ENCODE assay signal across 8 cellular contexts in the genomic region with DNA sequence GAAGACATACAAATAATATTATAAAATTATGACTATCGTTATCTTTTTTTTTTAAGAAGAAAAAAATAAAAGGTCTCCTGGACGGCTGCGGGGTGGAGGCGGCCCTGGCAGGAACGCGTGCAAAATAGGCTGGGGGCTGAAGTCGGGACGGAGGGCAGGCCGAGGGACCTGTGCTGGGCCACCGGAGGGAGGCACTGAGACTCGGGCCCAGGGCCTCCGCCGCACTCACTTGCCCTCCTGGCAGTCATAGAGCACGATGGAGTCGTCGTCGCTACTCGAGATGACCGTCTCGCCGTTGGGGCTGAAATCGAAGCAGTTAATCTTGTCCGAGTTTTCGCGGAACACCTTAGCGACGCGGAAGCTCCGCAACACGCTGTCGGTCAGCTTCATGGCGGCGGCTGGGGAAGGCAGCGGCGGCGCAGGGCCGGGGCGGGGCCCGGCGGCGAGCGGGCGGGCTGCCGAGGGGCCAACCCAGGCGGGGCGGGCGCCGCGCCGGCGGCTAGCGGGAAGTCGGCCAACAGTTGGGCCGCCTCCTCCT. TPM values are rescaled to one million over a fixed set of nuclear protein-coding genes. Genes with fewer than 3 reads are reported as not detected.
DNase-seq lines count a peak whose midpoint lies in the region; ATAC-seq, FAIRE-seq and TF ChIP-seq lines count a peak whose summit lies in the region.

No MANE protein-coding gene starts in this region.

- H4K20me1 ChIP-seq in H1 (replicated peaks in 1 of 2; ENCODE audit: control insufficient read depth in 1 of 2, insufficient read depth in 2 of 2, low read length in 2 of 2) = peaks cover 11 to 12% of the 10 kb centered on the region in 2 experiments

- FAIRE-seq in HTR-8/SVneo (lab: Jason Lieb, UNC) (no peak), H1 (lab: Jason Lieb, UNC) (no peak)

- H2AK5ac ChIP-seq in H1 (ENCODE audit: low read depth, low read length) = 0 out of 2 replicates have a peak overlapping the region, but pooled peaks have one; percentile 82

- peak overlapping the region; percentile 100 for H4K8ac ChIP-seq in H1 (ENCODE audit: extremely low read depth, insufficient read depth, low read length)

- 0 out of 2 replicates have a peak overlapping the region, but pooled peaks have one; percentile 90 for H2AFZ ChIP-seq in H1 (ENCODE audit: low read length)

- peaks cover 0 to 5% (median under 1%) of the 10 kb centered on the region in 4 experiments; a peak in 2 of 8 replicates for H3K36me3 ChIP-seq in H1 (ENCODE audit: control insufficient read depth in 2 of 4, insufficient read depth in 4 of 4, low read length in 3 of 4)
- H3K36me3 ChIP-seq in mucosa of rectum (ENCODE audit: control insufficient read depth in 2 of 2, insufficient read depth in 2 of 2, low read length in 2 of 2) = peaks cover 0 to 10% of the 10 kb centered on the region in 2 donors
- H3K36me3 ChIP-seq in stomach = peaks cover 7 to 24% (median 15%) of the 10 kb centered on the region in 4 donors

- TF ChIP-seq POLR2A in H1 (IDR thresholded peaks at IDR 0.05; ENCODE audit: control extremely low read depth in 1 of 2, low read depth in 2 of 2, low read length in 2 of 2) (peak in 1 of 2 experiments; percentile 78; a peak in 2 of 3 replicates), stomach (IDR thresholded peaks at IDR 0.05) (no peak)

- H3K79me2 ChIP-seq in H1 (ENCODE audit: control insufficient read depth in 1 of 2, insufficient read depth in 2 of 2, low read length in 2 of 2) = peaks cover 37 to 51% of the 10 kb centered on the region in 2 experiments

- CTCF ChIA-PET in H1 (lab: Charles Lee; ENCODE audit: partially characterized antibody) = interaction anchor here (0.5 to 6.1 kb wide), 18 partner anchors 10 to 270 kb away, joined by 3 to 34 read pairs (median 4); a partner anchor contains a TSS

- H3K27ac ChIP-seq in H1 (ENCODE audit: low read depth, low read length) (peak overlapping the region; percentile 98), mucosa of rectum (ENCODE audit: low read depth in 2 of 2, low read length in 2 of 2) (peak overlapping the region; percentile 99), stomach (peak overlapping the region; percentile 97 to 99 (median 98))

- H2BK5ac ChIP-seq in H1 (ENCODE audit: low read depth, low read length) = peak overlapping the region; percentile 98

- H4K5ac ChIP-seq in H1 (ENCODE audit: insufficient read length, low read depth, low read length) = peak overlapping the region; percentile 97

- H3K56ac ChIP-seq in H1 (replicated peaks; ENCODE audit: insufficient read length, low read depth, low read length) = peak overlapping the region; percentile 79

- H3K18ac ChIP-seq in H1 (ENCODE audit: extremely low read depth, low read length) = peak overlapping the region; percentile 97

- H3K4me1 ChIP-seq in H1 (replicated peaks in 1 of 4; ENCODE audit: control insufficient read depth in 3 of 4, insufficient read depth in 4 of 4, low read length in 3 of 4) (peaks cover 0 to 3% (median under 1%) of the 10 kb centered on the region in 4 experiments; a peak in 3 of 7 replicates), mucosa of rectum (ENCODE audit: control insufficient read depth in 2 of 2, insufficient read depth in 2 of 2, low read length in 2 of 2) (peaks cover 14 to 24% of the 10 kb centered on the region in 2 donors), stomach (peaks cover 41 to 73% (median 59%) of the 10 kb centered on the region in 4 donors)

- intact Hi-C loops in stomach (cut with DNase I; ENCODE audit: low total_unique reads) = no loop called here

- no peak; a peak in 1 of 4 replicates for TF ChIP-seq RAD21 in H1 (IDR thresholded peaks at IDR 0.05 in 1 of 2, conservative IDR thresholded peaks at IDR 0.05 in 1 of 2; ENCODE audit: low read depth in 2 of 2, low read length in 2 of 2)

- no peak overlapping the region for H2BK20ac ChIP-seq in H1 (ENCODE audit: low read length)

- H3K23me2 ChIP-seq in H1 (ENCODE audit: low read depth, low read length) = peaks cover 10% of the 10 kb centered on the region

- no peak overlapping the region; the same call in 1 of the 2 replicates for H2BK15ac ChIP-seq in H1 (ENCODE audit: low read length)

- TF ChIP-seq EP300 in H1 (IDR thresholded peaks at IDR 0.05; ENCODE audit: borderline replicate concordance in 1 of 2, low read depth in 2 of 2, low read length in 2 of 2) = no peak
- TF ChIP-seq EP300 in stomach (IDR thresholded peaks at IDR 0.05) = no peak

- no peak overlapping the region for H3K14ac ChIP-seq in H1 (ENCODE audit: insufficient read length)

- H4K91ac ChIP-seq in H1 (replicated peaks; ENCODE audit: insufficient read length, low read length) = peak overlapping the region; percentile 94

- H3K9ac ChIP-seq in H1 (replicated peaks in 1 of 4; ENCODE audit: extremely low read depth in 1 of 4, low read depth in 3 of 4, low read length in 3 of 4) (peak overlapping the region; percentile 98 to 99 (median 98)), mucosa of rectum (ENCODE audit: low read depth in 1 of 2, low read length in 2 of 2) (peak overlapping the region; percentile 98 to 99)

- H3K4me3 ChIP-seq in GM12864 (ENCODE audit: low read depth, low read length) (peak overlapping the region; percentile 87), WI38 (ENCODE audit: low read depth, low read length) (peak overlapping the region; percentile 91), H1 (ENCODE audit: extremely low read depth in 1 of 4, insufficient read depth in 2 of 4, low read depth in 3 of 4, low read length in 4 of 4) (peak overlapping the region; percentile 94 to 99 (median 97)), mucosa of rectum (ENCODE audit: low read length in 2 of 2) (peak overlapping the region; percentile 96 to 97), stomach (peak overlapping the region; percentile 69 to 93 (median 82))

- H3K79me1 ChIP-seq in H1 (ENCODE audit: low read depth, low read length) = no peaks in the 10 kb centered on the region; the same call in 1 of the 2 replicates

- H2BK120ac ChIP-seq in H1 (replicated peaks; ENCODE audit: low read depth, low read length) = no peak overlapping the region

- no peak overlapping the region for H3K4ac ChIP-seq in H1 (replicated peaks; ENCODE audit: insufficient read length, low read depth, low read length)

- H3K27me3 ChIP-seq in H1 (replicated peaks in 1 of 4; ENCODE audit: control insufficient read depth in 3 of 4, extremely low read depth in 1 of 4, insufficient read depth in 3 of 4, low read length in 3 of 4) (no peaks in the 10 kb centered on the region), mucosa of rectum (ENCODE audit: control insufficient read depth in 2 of 2, insufficient read depth in 2 of 2, low read length in 2 of 2) (no peaks in the 10 kb centered on the region), stomach (no peaks in the 10 kb centered on the region)

- H3K4me2 ChIP-seq in H1 (ENCODE audit: insufficient read depth in 1 of 2, low read depth in 2 of 2, low read length in 2 of 2) = peak overlapping the region; percentile 84 to 90

- H3K9me3 ChIP-seq in H1 (ENCODE audit: insufficient read depth in 2 of 2, low read depth in 1 of 2, low read length in 1 of 2) = no peaks in the 10 kb centered on the region
- no peaks in the 10 kb centered on the region for H3K9me3 ChIP-seq in mucosa of rectum (ENCODE audit: control insufficient read depth in 2 of 2, low read length in 2 of 2)
- no peaks in the 10 kb centered on the region for H3K9me3 ChIP-seq in stomach

- POLR2A ChIA-PET in H1 (lab: Charles Lee; ENCODE audit: partially characterized antibody) = interaction anchor here (0.7 to 5.1 kb wide), 38 partner anchors 11 to 437 kb away, joined by 3 to 76 read pairs (median 4); a partner anchor contains a TSS

- WGBS in H1 (ENCODE audit: extremely low coverage in 1 of 2, insufficient coverage in 1 of 2, insufficient read length in 1 of 2, insufficient replicate concordance in 2 of 2, low coverage in 1 of 2, low lambda C conversion rate in 2 of 2, missing lambda C conversion rate in 1 of 2), 2 experiments = 2% methylated on average over 23 of the region's 54 CpGs; no CpG with 5 or more reads in 1 of the 2 experiments
- WGBS in stomach, 5 donors = 0% methylated on average over 34 to 54 of the region's 54 CpGs

- ATAC-seq in GM21526 (IDR thresholded peaks at IDR 0.05; ENCODE audit: low FRiP score, unreplicated experiment) = peak; percentile 56

- DNase-seq in GM12864 (ENCODE audit: low read depth) (no peak), HTR-8/SVneo (ENCODE audit: insufficient read length, low spot score) (peak; percentile 51), H1 (ENCODE audit: low read depth in 1 of 2, low spot score in 2 of 2) (peak in 1 of 2 experiments; percentile 86), stomach (no peak), kidney tubule cell (ENCODE audit: low spot score) (no peak)

- H2BK12ac ChIP-seq in H1 (ENCODE audit: low read depth, low read length) = peak overlapping the region; percentile 92

- H3K23ac ChIP-seq in H1 (ENCODE audit: insufficient read length) = no peak overlapping the region

- peak; percentile 42 for TF ChIP-seq CTCF in GM12864 (IDR thresholded peaks at IDR 0.05; ENCODE audit: low read depth, low read length, missing control alignments)
- TF ChIP-seq CTCF in WI38 (IDR thresholded peaks at IDR 0.05; ENCODE audit: low read depth, low read length) = peak; percentile 30; the same call in 1 of the 2 replicates
- peak in 2 of 3 experiments; percentile 34 to 52; a peak in 3 of 4 replicates for TF ChIP-seq CTCF in H1 (IDR thresholded peaks at IDR 0.05; ENCODE audit: control extremely low read depth in 1 of 3, insufficient read depth in 1 of 3, low read depth in 1 of 3, low read length in 3 of 3)
- peak in 4 of 7 experiments; percentile 11 to 31 (median 24) for TF ChIP-seq CTCF in stomach (IDR thresholded peaks at IDR 0.05)

RNA-seq across cellular contexts. Expression of a gene that starts 0.4 kb away (rescaled TPM):
- total RNA-seq in H1 (2021; fragmentation: NEBNext Ultra II Directional; extraction: Animal tissue kit (Norgen Biotek cat#: 25700)) = 77.2 and 82.7 TPM in 2 replicates
- polyA plus RNA-seq in H1 (2011; rRNA removed) (25.8 and 33.5 TPM in 2 replicates), stomach (10 to 100 TPM; 20.6 to 28.7 (median 28.0) TPM)
- 39.1 TPM for polyA plus RNA-seq in H1 (2011; cell fraction: cytosol; rRNA removed)
- polyA plus RNA-seq in H1 (2011; cell fraction: nucleus; rRNA removed) = 15.2 TPM
- polyA plus RNA-seq in H1 (2012, experiment 1 of 2) = 51.4 to 74.4 TPM (median 59.0 TPM) in 4 replicates
- 15.1 TPM for polyA plus RNA-seq in H1 (2012, experiment 2 of 2)
- polyA plus RNA-seq in H1 (2013, experiment 1 of 2) = 26.5 TPM
- 26.3 TPM for polyA plus RNA-seq in H1 (2013, experiment 2 of 2)
- polyA minus RNA-seq in H1 (2011; rRNA and poly(A)+ RNA removed) = 75.6 and 86.5 TPM in 2 replicates
- 38.2 TPM for polyA minus RNA-seq in H1 (2011; cell fraction: cytosol; rRNA and poly(A)+ RNA removed)
- 25.1 TPM for polyA minus RNA-seq in H1 (2011; cell fraction: nucleus; rRNA and poly(A)+ RNA removed)
- 10 to 100 TPM in 4 of 5 donors, 1 to 10 TPM in 1; 8.2 to 64.8 (median 30.4) TPM for total RNA-seq in stomach

RNA-seq across cellular contexts. Expression of a gene that starts 9.6 kb away (rescaled TPM):
- total RNA-seq in H1 (2021; fragmentation: NEBNext Ultra II Directional; extraction: Animal tissue kit (Norgen Biotek cat#: 25700)) = 3.5 and 4.2 TPM in 2 replicates
- 8.7 and 11.1 TPM in 2 replicates for polyA plus RNA-seq in H1 (2011; rRNA removed)
- 10.1 TPM for polyA plus RNA-seq in H1 (2011; cell fraction: cytosol; rRNA removed)
- 23.2 TPM for polyA plus RNA-seq in H1 (2011; cell fraction: nucleus; rRNA removed)
- 4.5 to 7.2 TPM (median 6.2 TPM) in 4 replicates for polyA plus RNA-seq in H1 (2012, experiment 1 of 2)
- 6.8 TPM for polyA plus RNA-seq in H1 (2012, experiment 2 of 2)
- polyA plus RNA-seq in H1 (2013, experiment 1 of 2) = 3.0 TPM
- 2.4 TPM for polyA plus RNA-seq in H1 (2013, experiment 2 of 2)
- 6.1 and 8.1 TPM in 2 replicates for polyA minus RNA-seq in H1 (2011; rRNA and poly(A)+ RNA removed)
- 4.9 TPM for polyA minus RNA-seq in H1 (2011; cell fraction: cytosol; rRNA and poly(A)+ RNA removed)
- polyA minus RNA-seq in H1 (2011; cell fraction: nucleus; rRNA and poly(A)+ RNA removed) = 14.2 TPM
- 10 to 100 TPM; 16.7 to 55.0 (median 19.2) TPM for total RNA-seq in stomach
- polyA plus RNA-seq in stomach = 10 to 100 TPM in 2 of 3 donors, 1 to 10 TPM in 1; 9.1 to 26.9 (median 14.6) TPM

RNA-seq across cellular contexts. Expression of a gene that starts 32.5 kb away (rescaled TPM):
- 5.2 and 5.4 TPM in 2 replicates for total RNA-seq in H1 (2021; fragmentation: NEBNext Ultra II Directional; extraction: Animal tissue kit (Norgen Biotek cat#: 25700))
- polyA plus RNA-seq in H1 (2011; rRNA removed) = 5.1 and 6.3 TPM in 2 replicates
- polyA plus RNA-seq in H1 (2011; cell fraction: cytosol; rRNA removed) = 6.3 TPM
- 15.4 TPM for polyA plus RNA-seq in H1 (2011; cell fraction: nucleus; rRNA removed)
- polyA plus RNA-seq in H1 (2012, experiment 1 of 2) = 4.8 to 6.4 TPM (median 5.3 TPM) in 4 replicates
- polyA plus RNA-seq in H1 (2012, experiment 2 of 2) = 5.8 TPM
- 2.7 TPM for polyA plus RNA-seq in H1 (2013, experiment 1 of 2)
- polyA plus RNA-seq in H1 (2013, experiment 2 of 2) = 3.0 TPM
- 7.5 and 11.2 TPM in 2 replicates for polyA minus RNA-seq in H1 (2011; rRNA and poly(A)+ RNA removed)
- 5.2 TPM for polyA minus RNA-seq in H1 (2011; cell fraction: cytosol; rRNA and poly(A)+ RNA removed)
- 2.0 TPM for polyA minus RNA-seq in H1 (2011; cell fraction: nucleus; rRNA and poly(A)+ RNA removed)
- total RNA-seq in stomach = 10 to 100 TPM in 3 of 5 donors, 1 to 10 TPM in 2; 7.9 to 44.9 (median 11.0) TPM
- 10 to 100 TPM; 16.4 to 25.7 (median 19.8) TPM for polyA plus RNA-seq in stomach

RNA-seq across cellular contexts. Expression of a gene that starts 38.1 kb away (rescaled TPM):
- 0.63 and 1.5 TPM in 2 replicates for total RNA-seq in H1 (2021; fragmentation: NEBNext Ultra II Directional; extraction: Animal tissue kit (Norgen Biotek cat#: 25700))
- polyA plus RNA-seq in H1 (2011; rRNA removed) (1.0 and 1.9 TPM in 2 replicates), stomach (1 to 10 TPM; 1.9 to 3.4 (median 3.0) TPM)
- polyA plus RNA-seq in H1 (2011; cell fraction: cytosol; rRNA removed) = 1.1 TPM
- polyA plus RNA-seq in H1 (2011; cell fraction: nucleus; rRNA removed) = 10.6 TPM
- 0.35 to 1.7 TPM (median 1.0 TPM) in 4 replicates for polyA plus RNA-seq in H1 (2012, experiment 1 of 2)
- 0.13 TPM for polyA plus RNA-seq in H1 (2012, experiment 2 of 2)
- polyA plus RNA-seq in H1 (2013, experiment 1 of 2) = 0.22 TPM
- 0.20 TPM for polyA plus RNA-seq in H1 (2013, experiment 2 of 2)
- 4.0 and 4.2 TPM in 2 replicates for polyA minus RNA-seq in H1 (2011; rRNA and poly(A)+ RNA removed)
- 2.2 TPM for polyA minus RNA-seq in H1 (2011; cell fraction: cytosol; rRNA and poly(A)+ RNA removed)
- 6.1 TPM for polyA minus RNA-seq in H1 (2011; cell fraction: nucleus; rRNA and poly(A)+ RNA removed)
- 10 to 100 TPM in 4 of 5 donors, 1 to 10 TPM in 1; 6.1 to 57.6 (median 22.2) TPM for total RNA-seq in stomach

RNA-seq across cellular contexts. Expression of a gene that starts 39.1 kb away (rescaled TPM):
- 62.6 and 65.2 TPM in 2 replicates for total RNA-seq in H1 (2021; fragmentation: NEBNext Ultra II Directional; extraction: Animal tissue kit (Norgen Biotek cat#: 25700))
- polyA plus RNA-seq in H1 (2011; rRNA removed) (90.4 and 135 TPM in 2 replicates), stomach (10 to 100 TPM; 37.5 to 58.7 (median 40.8) TPM)
- 119 TPM for polyA plus RNA-seq in H1 (2011; cell fraction: cytosol; rRNA removed)
- 109 TPM for polyA plus RNA-seq in H1 (2011; cell fraction: nucleus; rRNA removed)
- polyA plus RNA-seq in H1 (2012, experiment 1 of 2) = 54.0 to 76.2 TPM (median 70.9 TPM) in 4 replicates
- polyA plus RNA-seq in H1 (2012, experiment 2 of 2) = 80.6 TPM
- 44.5 TPM for polyA plus RNA-seq in H1 (2013, experiment 1 of 2)
- 43.3 TPM for polyA plus RNA-seq in H1 (2013, experiment 2 of 2)
- polyA minus RNA-seq in H1 (2011; rRNA and poly(A)+ RNA removed) = 48.4 and 59.6 TPM in 2 replicates
- polyA minus RNA-seq in H1 (2011; cell fraction: cytosol; rRNA and poly(A)+ RNA removed) = 55.5 TPM
- polyA minus RNA-seq in H1 (2011; cell fraction: nucleus; rRNA and poly(A)+ RNA removed) = 25.6 TPM
- 100 to 1,000 TPM in 1 of 5 donors, 10 to 100 TPM in 4; 18.7 to 237 (median 39.1) TPM for total RNA-seq in stomach
